9 cellular contexts compared by ENCODE assay signal in the genomic region with DNA sequence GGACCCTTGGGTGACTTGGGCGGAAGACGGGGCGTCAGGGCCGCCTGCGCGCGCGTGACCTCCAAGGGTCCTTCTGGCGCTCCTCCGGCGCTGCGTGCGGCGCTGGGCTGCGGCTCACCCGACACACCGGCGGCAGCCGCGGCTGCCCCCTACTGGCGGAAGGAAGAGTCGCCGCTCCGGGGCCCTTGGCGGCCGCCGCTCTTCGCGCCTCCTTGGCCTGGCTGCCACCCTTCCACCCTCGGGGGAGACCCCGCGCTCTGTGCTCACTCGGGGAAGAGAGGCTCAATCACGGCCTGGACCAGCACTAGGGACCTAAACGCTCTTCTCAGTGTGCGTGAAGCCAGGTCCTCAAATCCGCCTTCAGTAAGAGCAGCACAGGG.
DNase-seq lines count a peak whose midpoint lies in the region; ATAC-seq and TF ChIP-seq lines count a peak whose summit lies in the region.
"Had no signal": no experiment of that assay in that cellular context is flagged by ENCODE, and none has a peak within 500 bp of the region (broad histone marks: within the 10 kb centered on the region; RNA-seq: fewer than 3 reads in every experiment).

No MANE protein-coding gene starts in this region.

- peak overlapping the region; percentile 45 for H3K4me3 ChIP-seq in AG09309 (ENCODE audit: control insufficient read depth, low read depth, low read length)
- H3K4me3 ChIP-seq in ascending aorta: peak overlapping the region; percentile 52 to 56
- peak overlapping the region; percentile 68 for H3K4me3 ChIP-seq in iPS-18c (ENCODE audit: insufficient read depth, low read depth, low read length)
- H3K4me3 ChIP-seq in skeletal muscle satellite cell (ENCODE audit: low read length): peak overlapping the region; percentile 69

- H3K9ac ChIP-seq in skeletal muscle satellite cell (ENCODE audit: low read depth, low read length): no peak overlapping the region

- H3K27me3 ChIP-seq in ascending aorta (peaks cover 4% of the 10 kb centered on the region), skeletal muscle satellite cell (ENCODE audit: control insufficient read depth, insufficient read depth, low read length) (peaks cover 49% of the 10 kb centered on the region)

- H3K36me3 ChIP-seq in ascending aorta: no peaks in the 10 kb centered on the region
- H3K36me3 ChIP-seq in skeletal muscle satellite cell (ENCODE audit: insufficient read depth, low read length): no peaks in the 10 kb centered on the region

- peak; percentile 46 for TF ChIP-seq CTCF in AG09309 (IDR thresholded peaks at IDR 0.05; ENCODE audit: control insufficient read depth, insufficient read depth, low read depth, low read length, missing control alignments)
- peak in 2 of 3 experiments; percentile 42 to 46 for TF ChIP-seq CTCF in ascending aorta (IDR thresholded peaks at IDR 0.05)

- H3K9me3 ChIP-seq in ascending aorta (no peaks in the 10 kb centered on the region), iPS-18c (ENCODE audit: control insufficient read depth, insufficient read depth, low read length) (no peaks in the 10 kb centered on the region), skeletal muscle satellite cell (replicated peaks; ENCODE audit: low read length) (no peaks in the 10 kb centered on the region)

- peak overlapping the region; percentile 95 for H3K4me2 ChIP-seq in skeletal muscle satellite cell (ENCODE audit: low read length)

- H3K27ac ChIP-seq in ascending aorta: no peak overlapping the region
- H3K27ac ChIP-seq: HL-60 had no signal

- H3K4me1 ChIP-seq in ascending aorta (peaks cover 3 to 10% of the 10 kb centered on the region in 2 donors), skeletal muscle satellite cell (ENCODE audit: control insufficient read depth, insufficient read depth, low read length) (peaks cover 8% of the 10 kb centered on the region)

- intact Hi-C loops in ascending aorta (cut with DNase I): no loop called here

- ATAC-seq in GM18909 (IDR thresholded peaks at IDR 0.05; ENCODE audit: poor library complexity, unreplicated experiment) (peak; percentile 92), HG03135 (IDR thresholded peaks at IDR 0.05; ENCODE audit: unreplicated experiment) (peak; percentile 82)

- DNase-seq in AG09309 (ENCODE audit: low read depth) (no peak), RPMI8226 (peak; percentile 73), ascending aorta (ENCODE audit: low spot score in 2 of 2) (no peak), NCI-H2107 treated with DMSO at 0.1 percent for 48 hours (lab: John Stamatoyannopoulos, UW; ENCODE audit: unreplicated experiment) (no peak)
